In the genomic region with DNA sequence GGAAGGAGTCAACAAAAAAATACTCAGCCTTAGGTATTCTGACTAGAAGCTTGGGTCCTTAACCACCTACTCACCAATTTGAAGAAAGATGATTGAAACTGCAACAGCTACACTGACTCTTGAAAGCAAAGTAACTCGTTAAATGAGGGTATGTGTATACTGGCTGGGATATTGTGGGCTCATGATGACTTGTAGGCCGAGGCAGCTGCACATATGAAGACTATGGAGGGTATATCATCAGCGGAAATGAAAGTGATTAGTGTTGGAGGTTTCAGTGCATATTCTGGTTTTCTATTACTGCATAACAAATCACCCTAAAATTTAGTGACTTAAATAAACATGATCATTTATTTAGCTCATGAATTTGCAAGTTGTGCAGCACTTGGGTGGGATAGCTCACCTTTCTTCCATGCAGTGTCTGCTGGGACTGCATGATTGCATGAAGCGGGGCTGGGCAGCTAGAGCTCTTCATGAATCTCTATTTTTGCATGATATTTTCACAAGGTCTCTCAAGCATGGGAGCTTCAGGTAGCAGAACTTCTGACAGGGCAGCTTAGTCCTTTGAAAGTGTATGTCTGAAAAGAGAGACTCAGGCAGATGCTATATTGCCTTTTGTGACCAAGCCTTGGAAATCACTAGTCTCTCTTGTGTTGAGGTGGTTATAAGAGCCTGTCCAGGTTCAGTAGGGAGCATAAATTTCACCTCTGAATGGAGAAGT, we compare ENCODE assay signal across 1 cellular context.
TF ChIP-seq lines count a peak whose summit lies in the region.

No MANE protein-coding gene starts in this region.

TF ChIP-seq in GM12878, 131 proteins besides CTCF, POLR2A, EP300 and RAD21 (continued from another document and continues in another):
- TF ChIP-seq, protein P1, sequence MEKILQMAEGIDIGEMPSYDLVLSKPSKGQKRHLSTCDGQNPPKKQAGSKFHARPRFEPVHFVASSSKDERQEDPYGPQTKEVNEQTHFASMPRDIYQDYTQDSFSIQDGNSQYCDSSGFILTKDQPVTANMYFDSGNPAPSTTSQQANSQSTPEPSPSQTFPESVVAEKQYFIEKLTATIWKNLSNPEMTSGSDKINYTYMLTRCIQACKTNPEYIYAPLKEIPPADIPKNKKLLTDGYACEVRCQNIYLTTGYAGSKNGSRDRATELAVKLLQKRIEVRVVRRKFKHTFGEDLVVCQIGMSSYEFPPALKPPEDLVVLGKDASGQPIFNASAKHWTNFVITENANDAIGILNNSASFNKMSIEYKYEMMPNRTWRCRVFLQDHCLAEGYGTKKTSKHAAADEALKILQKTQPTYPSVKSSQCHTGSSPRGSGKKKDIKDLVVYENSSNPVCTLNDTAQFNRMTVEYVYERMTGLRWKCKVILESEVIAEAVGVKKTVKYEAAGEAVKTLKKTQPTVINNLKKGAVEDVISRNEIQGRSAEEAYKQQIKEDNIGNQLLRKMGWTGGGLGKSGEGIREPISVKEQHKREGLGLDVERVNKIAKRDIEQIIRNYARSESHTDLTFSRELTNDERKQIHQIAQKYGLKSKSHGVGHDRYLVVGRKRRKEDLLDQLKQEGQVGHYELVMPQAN (conservative IDR thresholded peaks at IDR 0.05), result no peak
- TF ChIP-seq EZH2 (IDR thresholded peaks at IDR 0.05; ENCODE audit: borderline replicate concordance, control insufficient read depth, low read depth, low read length) (no peak), RCOR1 (conservative IDR thresholded peaks at IDR 0.05; ENCODE audit: low read depth, low read length) (no peak), HDAC2 (IDR thresholded peaks at IDR 0.05) (no peak), CHD2 (IDR thresholded peaks at IDR 0.05; ENCODE audit: borderline replicate concordance, low read depth, low read length) (no peak), FOXM1 (IDR thresholded peaks at IDR 0.05; ENCODE audit: low read depth, low read length) (peak; percentile 95), MTA2 (IDR thresholded peaks at IDR 0.05; ENCODE audit: low read depth) (peak; percentile 26; the same call in 1 of the 2 replicates), PAX5 (IDR thresholded peaks at IDR 0.05; ENCODE audit: borderline replicate concordance, low read depth, low read length) (peak; percentile 94), SIN3A (IDR thresholded peaks at IDR 0.05; ENCODE audit: low read depth, low read length) (no peak), IKZF1 (conservative IDR thresholded peaks at IDR 0.05) (no peak), MXI1 (IDR thresholded peaks at IDR 0.05; ENCODE audit: low read depth, low read length) (no peak), BACH1 (IDR thresholded peaks at IDR 0.05; ENCODE audit: borderline replicate concordance) (no peak), SP1 (IDR thresholded peaks at IDR 0.05; ENCODE audit: low read depth, low read length) (no peak), ETV6 (conservative IDR thresholded peaks at IDR 0.05 in 1 of 2, IDR thresholded peaks at IDR 0.05 in 1 of 2; ENCODE audit: borderline replicate concordance in 1 of 2, low read depth in 1 of 2) (peak in 1 of 2 experiments; percentile 84; a peak in 1 of 4 replicates), MEF2A (IDR thresholded peaks at IDR 0.05; ENCODE audit: insufficient read depth, low read depth, low read length) (peak; percentile 73), SMAD5 (IDR thresholded peaks at IDR 0.05; ENCODE audit: low read depth) (no peak), NR2F1 (conservative IDR thresholded peaks at IDR 0.05) (0 out of 2 replicates have a peak, but pooled peaks have one; percentile 48), ZNF24 (IDR thresholded peaks at IDR 0.05) (no peak), SRF (IDR thresholded peaks at IDR 0.05; ENCODE audit: low read depth in 2 of 2, low read length in 2 of 2) (peak in 1 of 2 experiments; percentile 56; a peak in 1 of 4 replicates), BMI1 (IDR thresholded peaks at IDR 0.05; ENCODE audit: borderline replicate concordance) (no peak), CEBPB (IDR thresholded peaks at IDR 0.05; ENCODE audit: borderline replicate concordance in 1 of 2, low read depth in 2 of 2, low read length in 2 of 2) (0 out of 4 replicates have a peak, but pooled peaks of 1 of the 2 experiments have one; percentile 52), TCF12 (IDR thresholded peaks at IDR 0.05; ENCODE audit: low read depth, low read length) (peak; percentile 84), PML (IDR thresholded peaks at IDR 0.05; ENCODE audit: low read length) (peak; percentile 54; the same call in 1 of the 2 replicates), PAX8 (IDR thresholded peaks at IDR 0.05) (no peak), ATF7 (IDR thresholded peaks at IDR 0.05; ENCODE audit: low read depth) (no peak), TAF1 (IDR thresholded peaks at IDR 0.05; ENCODE audit: borderline replicate concordance, low read depth, low read length) (no peak), JUND (IDR thresholded peaks at IDR 0.05; ENCODE audit: low read depth, low read length) (no peak), SUZ12 (IDR thresholded peaks at IDR 0.05; ENCODE audit: unreplicated experiment) (no peak)
- TF ChIP-seq, protein P2, sequence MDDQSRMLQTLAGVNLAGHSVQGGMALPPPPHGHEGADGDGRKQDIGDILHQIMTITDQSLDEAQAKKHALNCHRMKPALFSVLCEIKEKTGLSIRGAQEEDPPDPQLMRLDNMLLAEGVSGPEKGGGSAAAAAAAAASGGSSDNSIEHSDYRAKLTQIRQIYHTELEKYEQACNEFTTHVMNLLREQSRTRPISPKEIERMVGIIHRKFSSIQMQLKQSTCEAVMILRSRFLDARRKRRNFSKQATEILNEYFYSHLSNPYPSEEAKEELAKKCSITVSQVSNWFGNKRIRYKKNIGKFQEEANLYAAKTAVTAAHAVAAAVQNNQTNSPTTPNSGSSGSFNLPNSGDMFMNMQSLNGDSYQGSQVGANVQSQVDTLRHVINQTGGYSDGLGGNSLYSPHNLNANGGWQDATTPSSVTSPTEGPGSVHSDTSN (IDR thresholded peaks at IDR 0.05; ENCODE audit: insufficient replicate concordance, low read depth, low read length), result no peak
- TF ChIP-seq, protein P3, sequence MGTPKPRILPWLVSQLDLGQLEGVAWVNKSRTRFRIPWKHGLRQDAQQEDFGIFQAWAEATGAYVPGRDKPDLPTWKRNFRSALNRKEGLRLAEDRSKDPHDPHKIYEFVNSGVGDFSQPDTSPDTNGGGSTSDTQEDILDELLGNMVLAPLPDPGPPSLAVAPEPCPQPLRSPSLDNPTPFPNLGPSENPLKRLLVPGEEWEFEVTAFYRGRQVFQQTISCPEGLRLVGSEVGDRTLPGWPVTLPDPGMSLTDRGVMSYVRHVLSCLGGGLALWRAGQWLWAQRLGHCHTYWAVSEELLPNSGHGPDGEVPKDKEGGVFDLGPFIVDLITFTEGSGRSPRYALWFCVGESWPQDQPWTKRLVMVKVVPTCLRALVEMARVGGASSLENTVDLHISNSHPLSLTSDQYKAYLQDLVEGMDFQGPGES (IDR thresholded peaks at IDR 0.05), result no peak
- TF ChIP-seq, protein P4, sequence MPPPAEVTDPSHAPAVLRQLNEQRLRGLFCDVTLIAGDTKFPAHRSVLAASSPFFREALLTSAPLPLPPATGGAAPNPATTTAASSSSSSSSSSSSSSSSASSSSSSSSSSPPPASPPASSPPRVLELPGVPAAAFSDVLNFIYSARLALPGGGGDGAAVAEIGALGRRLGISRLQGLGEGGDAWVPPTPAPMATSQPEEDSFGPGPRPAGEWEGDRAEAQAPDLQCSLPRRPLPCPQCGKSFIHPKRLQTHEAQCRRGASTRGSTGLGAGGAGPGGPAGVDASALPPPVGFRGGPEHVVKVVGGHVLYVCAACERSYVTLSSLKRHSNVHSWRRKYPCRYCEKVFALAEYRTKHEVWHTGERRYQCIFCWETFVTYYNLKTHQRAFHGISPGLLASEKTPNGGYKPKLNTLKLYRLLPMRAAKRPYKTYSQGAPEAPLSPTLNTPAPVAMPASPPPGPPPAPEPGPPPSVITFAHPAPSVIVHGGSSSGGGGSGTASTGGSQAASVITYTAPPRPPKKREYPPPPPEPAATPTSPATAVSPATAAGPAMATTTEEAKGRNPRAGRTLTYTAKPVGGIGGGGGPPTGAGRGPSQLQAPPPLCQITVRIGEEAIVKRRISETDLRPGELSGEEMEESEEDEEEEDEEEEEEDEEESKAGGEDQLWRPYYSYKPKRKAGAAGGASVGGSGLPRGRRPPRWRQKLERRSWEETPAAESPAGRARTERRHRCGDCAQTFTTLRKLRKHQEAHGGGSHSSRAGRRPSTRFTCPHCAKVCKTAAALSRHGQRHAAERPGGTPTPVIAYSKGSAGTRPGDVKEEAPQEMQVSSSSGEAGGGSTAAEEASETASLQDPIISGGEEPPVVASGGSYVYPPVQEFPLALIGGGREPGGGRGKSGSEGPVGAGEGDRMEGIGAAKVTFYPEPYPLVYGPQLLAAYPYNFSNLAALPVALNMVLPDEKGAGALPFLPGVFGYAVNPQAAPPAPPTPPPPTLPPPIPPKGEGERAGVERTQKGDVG (CRISPR knock-in tag; IDR thresholded peaks at IDR 0.05), result no peak
- TF ChIP-seq, protein P5, sequence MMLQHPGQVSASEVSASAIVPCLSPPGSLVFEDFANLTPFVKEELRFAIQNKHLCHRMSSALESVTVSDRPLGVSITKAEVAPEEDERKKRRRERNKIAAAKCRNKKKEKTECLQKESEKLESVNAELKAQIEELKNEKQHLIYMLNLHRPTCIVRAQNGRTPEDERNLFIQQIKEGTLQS (IDR thresholded peaks at IDR 0.05; ENCODE audit: borderline replicate concordance, extremely low read depth, low read depth, low read length), result no peak
- TF ChIP-seq, protein P6, sequence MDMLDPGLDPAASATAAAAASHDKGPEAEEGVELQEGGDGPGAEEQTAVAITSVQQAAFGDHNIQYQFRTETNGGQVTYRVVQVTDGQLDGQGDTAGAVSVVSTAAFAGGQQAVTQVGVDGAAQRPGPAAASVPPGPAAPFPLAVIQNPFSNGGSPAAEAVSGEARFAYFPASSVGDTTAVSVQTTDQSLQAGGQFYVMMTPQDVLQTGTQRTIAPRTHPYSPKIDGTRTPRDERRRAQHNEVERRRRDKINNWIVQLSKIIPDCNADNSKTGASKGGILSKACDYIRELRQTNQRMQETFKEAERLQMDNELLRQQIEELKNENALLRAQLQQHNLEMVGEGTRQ (IDR thresholded peaks at IDR 0.05; ENCODE audit: borderline replicate concordance, low read depth, low read length), result no peak
- TF ChIP-seq, protein P7, sequence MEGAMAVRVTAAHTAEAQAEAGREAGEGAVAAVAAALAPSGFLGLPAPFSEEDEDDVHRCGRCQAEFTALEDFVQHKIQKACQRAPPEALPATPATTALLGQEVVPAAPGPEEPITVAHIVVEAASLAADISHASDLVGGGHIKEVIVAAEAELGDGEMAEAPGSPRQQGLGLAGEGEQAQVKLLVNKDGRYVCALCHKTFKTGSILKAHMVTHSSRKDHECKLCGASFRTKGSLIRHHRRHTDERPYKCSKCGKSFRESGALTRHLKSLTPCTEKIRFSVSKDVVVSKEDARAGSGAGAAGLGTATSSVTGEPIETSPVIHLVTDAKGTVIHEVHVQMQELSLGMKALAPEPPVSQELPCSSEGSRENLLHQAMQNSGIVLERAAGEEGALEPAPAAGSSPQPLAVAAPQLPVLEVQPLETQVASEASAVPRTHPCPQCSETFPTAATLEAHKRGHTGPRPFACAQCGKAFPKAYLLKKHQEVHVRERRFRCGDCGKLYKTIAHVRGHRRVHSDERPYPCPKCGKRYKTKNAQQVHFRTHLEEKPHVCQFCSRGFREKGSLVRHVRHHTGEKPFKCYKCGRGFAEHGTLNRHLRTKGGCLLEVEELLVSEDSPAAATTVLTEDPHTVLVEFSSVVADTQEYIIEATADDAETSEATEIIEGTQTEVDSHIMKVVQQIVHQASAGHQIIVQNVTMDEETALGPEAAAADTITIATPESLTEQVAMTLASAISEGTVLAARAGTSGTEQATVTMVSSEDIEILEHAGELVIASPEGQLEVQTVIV (IDR thresholded peaks at IDR 0.05; ENCODE audit: borderline replicate concordance, partially characterized antibody), result no peak
- TF ChIP-seq, protein P8, sequence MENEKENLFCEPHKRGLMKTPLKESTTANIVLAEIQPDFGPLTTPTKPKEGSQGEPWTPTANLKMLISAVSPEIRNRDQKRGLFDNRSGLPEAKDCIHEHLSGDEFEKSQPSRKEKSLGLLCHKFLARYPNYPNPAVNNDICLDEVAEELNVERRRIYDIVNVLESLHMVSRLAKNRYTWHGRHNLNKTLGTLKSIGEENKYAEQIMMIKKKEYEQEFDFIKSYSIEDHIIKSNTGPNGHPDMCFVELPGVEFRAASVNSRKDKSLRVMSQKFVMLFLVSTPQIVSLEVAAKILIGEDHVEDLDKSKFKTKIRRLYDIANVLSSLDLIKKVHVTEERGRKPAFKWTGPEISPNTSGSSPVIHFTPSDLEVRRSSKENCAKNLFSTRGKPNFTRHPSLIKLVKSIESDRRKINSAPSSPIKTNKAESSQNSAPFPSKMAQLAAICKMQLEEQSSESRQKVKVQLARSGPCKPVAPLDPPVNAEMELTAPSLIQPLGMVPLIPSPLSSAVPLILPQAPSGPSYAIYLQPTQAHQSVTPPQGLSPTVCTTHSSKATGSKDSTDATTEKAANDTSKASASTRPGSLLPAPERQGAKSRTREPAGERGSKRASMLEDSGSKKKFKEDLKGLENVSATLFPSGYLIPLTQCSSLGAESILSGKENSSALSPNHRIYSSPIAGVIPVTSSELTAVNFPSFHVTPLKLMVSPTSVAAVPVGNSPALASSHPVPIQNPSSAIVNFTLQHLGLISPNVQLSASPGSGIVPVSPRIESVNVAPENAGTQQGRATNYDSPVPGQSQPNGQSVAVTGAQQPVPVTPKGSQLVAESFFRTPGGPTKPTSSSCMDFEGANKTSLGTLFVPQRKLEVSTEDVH (IDR thresholded peaks at IDR 0.05; ENCODE audit: low read depth, partially characterized antibody), result no peak
- TF ChIP-seq, protein P9, sequence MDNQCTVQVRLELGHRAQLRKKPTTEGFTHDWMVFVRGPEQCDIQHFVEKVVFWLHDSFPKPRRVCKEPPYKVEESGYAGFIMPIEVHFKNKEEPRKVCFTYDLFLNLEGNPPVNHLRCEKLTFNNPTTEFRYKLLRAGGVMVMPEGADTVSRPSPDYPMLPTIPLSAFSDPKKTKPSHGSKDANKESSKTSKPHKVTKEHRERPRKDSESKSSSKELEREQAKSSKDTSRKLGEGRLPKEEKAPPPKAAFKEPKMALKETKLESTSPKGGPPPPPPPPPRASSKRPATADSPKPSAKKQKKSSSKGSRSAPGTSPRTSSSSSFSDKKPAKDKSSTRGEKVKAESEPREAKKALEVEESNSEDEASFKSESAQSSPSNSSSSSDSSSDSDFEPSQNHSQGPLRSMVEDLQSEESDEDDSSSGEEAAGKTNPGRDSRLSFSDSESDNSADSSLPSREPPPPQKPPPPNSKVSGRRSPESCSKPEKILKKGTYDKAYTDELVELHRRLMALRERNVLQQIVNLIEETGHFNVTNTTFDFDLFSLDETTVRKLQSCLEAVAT (IDR thresholded peaks at IDR 0.05), result no peak
